8 cellular contexts compared by ENCODE assay signal in genomic region chr19:57887195-57887941, GRCh38. TPM values are rescaled to one million over a fixed set of nuclear protein-coding genes. Genes with fewer than 3 reads are reported as not detected.
DNase-seq lines count a peak whose midpoint lies in the region; ATAC-seq and TF ChIP-seq lines count a peak whose summit lies in the region.

No MANE protein-coding gene starts in this region.

- TF ChIP-seq CTCF in breast epithelium (IDR thresholded peaks at IDR 0.05), result no peak
- TF ChIP-seq CTCF in MCF 10A (IDR thresholded peaks at IDR 0.05; ENCODE audit: unreplicated experiment), result no peak
- TF ChIP-seq CTCF in thoracic aorta (IDR thresholded peaks at IDR 0.05), result no peak

- no peak for DNase-seq in breast epithelium (ENCODE audit: low spot score in 2 of 2)
- no peak for DNase-seq in MCF 10A (ENCODE audit: unreplicated experiment)
- no peak for DNase-seq in activated naive CD8-positive, alpha-beta T cell treated with anti-CD3 and anti-CD28 coated beads, Interleukin-2, amount 50 U/mL, for 24 hours
- no peak for DNase-seq in immature natural killer cell
- no peak for DNase-seq in thoracic aorta (ENCODE audit: low spot score)
- no peak for DNase-seq in NCI-H2196 (lab: John Stamatoyannopoulos, UW; ENCODE audit: unreplicated experiment)
- no peak for DNase-seq in hippocampal formation (lab: John Stamatoyannopoulos, UW)

- H3K27me3 Mint-ChIP-seq in MCF 10A (ENCODE audit: insufficient read depth, unreplicated experiment) (no peaks in the 10 kb centered on the region), immature natural killer cell (ENCODE audit: low read depth in 3 of 3) (peaks cover 0 to 7% (median 0%) of the 10 kb centered on the region in 3 donors)
- H3K27me3 Mint-ChIP-seq in activated naive CD8-positive, alpha-beta T cell treated with anti-CD3 and anti-CD28 coated beads, Interleukin-2, amount 50 U/mL, for 24 hours, result no peaks in the 10 kb centered on the region

- no peak overlapping the region for H3K27ac ChIP-seq in breast epithelium
- no peak overlapping the region for H3K27ac ChIP-seq in thoracic aorta

- intact Hi-C loops in breast epithelium (cut with DNase I; ENCODE audit: low total_unique reads), result no loop called here
- intact Hi-C loops in MCF 10A (cut with micrococcal nuclease), result no loop called here

- no TSS peak for BruUV-seq in MCF 10A (replicated peaks; lab: Mats Ljungman, UMichigan)

- no peak for TF ChIP-seq POLR2A in breast epithelium (IDR thresholded peaks at IDR 0.05)

- H3K4me3 Mint-ChIP-seq in MCF 10A (ENCODE audit: unreplicated experiment) (no peak overlapping the region), immature natural killer cell (peak overlapping the region; percentile 84 to 92 (median 89))
- H3K4me3 Mint-ChIP-seq in activated naive CD8-positive, alpha-beta T cell treated with anti-CD3 and anti-CD28 coated beads, Interleukin-2, amount 50 U/mL, for 24 hours, result peak overlapping the region; percentile 95

- POLR2A ChIA-PET in MCF 10A (lab: Yijun Ruan, JAX), result no interaction called here

- H3K27me3 ChIP-seq in breast epithelium, result no peaks in the 10 kb centered on the region
- H3K27me3 ChIP-seq in thoracic aorta (replicated peaks; ENCODE audit: insufficient read depth), result no peaks in the 10 kb centered on the region

- H3K4me3 ChIP-seq in breast epithelium (peak overlapping the region in 2 of 3 donors; percentile 67 to 78), thoracic aorta (peak overlapping the region; percentile 76)

- H3K36me3 ChIP-seq in breast epithelium (no peaks in the 10 kb centered on the region), thoracic aorta (no peaks in the 10 kb centered on the region)

- no peak for ATAC-seq in activated naive CD8-positive, alpha-beta T cell treated with anti-CD3 and anti-CD28 coated beads, Interleukin-2, amount 50 U/mL, for 24 hours
- no peak for ATAC-seq in thoracic aorta (ENCODE audit: insufficient number of reproducible peaks, low FRiP score, low read depth)
- ATAC-seq in HG02588 (IDR thresholded peaks at IDR 0.05; ENCODE audit: unreplicated experiment), result no peak

- H3K4me1 ChIP-seq in breast epithelium, result peaks cover 0 to 4% of the 10 kb centered on the region in 2 donors
- H3K4me1 ChIP-seq in thoracic aorta (ENCODE audit: control insufficient read depth in 1 of 2, low read depth in 2 of 2), result no peaks in the 10 kb centered on the region

- H3K9me3 Mint-ChIP-seq in MCF 10A (ENCODE audit: unreplicated experiment) (peaks cover 15% of the 10 kb centered on the region), immature natural killer cell (peaks cover 0 to 52% (median 8%) of the 10 kb centered on the region in 6 donors)
- H3K9me3 Mint-ChIP-seq in activated naive CD8-positive, alpha-beta T cell treated with anti-CD3 and anti-CD28 coated beads, Interleukin-2, amount 50 U/mL, for 24 hours, result peaks cover 32% of the 10 kb centered on the region

- peaks cover 25 to 52% of the 10 kb centered on the region in 2 donors for H3K9me3 ChIP-seq in breast epithelium
- no peaks in the 10 kb centered on the region for H3K9me3 ChIP-seq in thoracic aorta

- no peak overlapping the region for H3K27ac Mint-ChIP-seq in MCF 10A (ENCODE audit: low read depth, unreplicated experiment)
- peak overlapping the region; percentile 89 for H3K27ac Mint-ChIP-seq in activated naive CD8-positive, alpha-beta T cell treated with anti-CD3 and anti-CD28 coated beads, Interleukin-2, amount 50 U/mL, for 24 hours
- H3K27ac Mint-ChIP-seq in immature natural killer cell, result peak overlapping the region in 3 of 6 donors; percentile 1 to 87 (median 86)

- CTCF ChIA-PET in MCF 10A (lab: Yijun Ruan, JAX), result no interaction called here

- H3K36me3 Mint-ChIP-seq in MCF 10A (ENCODE audit: insufficient read depth, unreplicated experiment) (no peaks in the 10 kb centered on the region), immature natural killer cell (peaks cover 26 to 43% (median 32%) of the 10 kb centered on the region in 3 donors)
- H3K36me3 Mint-ChIP-seq in activated naive CD8-positive, alpha-beta T cell treated with anti-CD3 and anti-CD28 coated beads, Interleukin-2, amount 50 U/mL, for 24 hours (ENCODE audit: low read depth), result peaks cover 67% of the 10 kb centered on the region

- H3K4me1 Mint-ChIP-seq in MCF 10A (ENCODE audit: insufficient read depth, unreplicated experiment) (no peaks in the 10 kb centered on the region), immature natural killer cell (peaks cover 28 to 49% of the 10 kb centered on the region in 2 donors)
- H3K4me1 Mint-ChIP-seq in activated naive CD8-positive, alpha-beta T cell treated with anti-CD3 and anti-CD28 coated beads, Interleukin-2, amount 50 U/mL, for 24 hours, result peaks cover 32% of the 10 kb centered on the region

RNA-seq across cellular contexts. Expression of gene ZNF814, which starts 1.5 kb away (rescaled TPM):
- total RNA-seq in breast epithelium (10 to 100 TPM in 2 of 3 donors, 1 to 10 TPM in 1; 4.8 to 26.1 (median 17.0) TPM), MCF 10A (2022) (3.1 and 4.0 TPM in 2 replicates), thoracic aorta (10 to 100 TPM; 10.9 to 12.7 TPM)
- 10 to 100 TPM; 11.8 to 26.7 (median 14.8) TPM for polyA plus RNA-seq in immature natural killer cell

RNA-seq across cellular contexts. Expression of gene ZNF417, which starts 29.0 kb away (rescaled TPM):
- total RNA-seq in breast epithelium (10 to 100 TPM; 10.1 to 28.7 (median 14.4) TPM), MCF 10A (2022) (8.8 and 11.4 TPM in 2 replicates), thoracic aorta (10 to 100 TPM; 12.6 to 17.6 TPM)
- 1 to 10 TPM in 2 of 3 donors, not detected in 1; 1.2 to 5.0 TPM for polyA plus RNA-seq in immature natural killer cell

RNA-seq across cellular contexts. Expression of gene ZNF587, which starts 37.7 kb away (rescaled TPM):
- total RNA-seq in breast epithelium, result 10 to 100 TPM; 14.4 to 45.4 (median 35.1) TPM
- 32.4 and 34.2 TPM in 2 replicates for total RNA-seq in MCF 10A (2022)
- polyA plus RNA-seq in immature natural killer cell, result 1 to 10 TPM in 2 of 3 donors, not detected in 1; 1.9 to 8.1 TPM
- 10 to 100 TPM; 18.3 to 29.7 TPM for total RNA-seq in thoracic aorta

RNA-seq across cellular contexts. Expression of gene ZNF418, which starts 47.8 kb away (rescaled TPM):
- total RNA-seq in breast epithelium, result 1 to 10 TPM; 3.2 to 8.9 (median 5.9) TPM
- not detected in 2 replicates for total RNA-seq in MCF 10A (2022)
- 1 to 10 TPM in 2 of 3 donors, not detected in 1; 2.5 to 3.5 TPM for polyA plus RNA-seq in immature natural killer cell
- 1 to 10 TPM; 3.2 to 6.1 TPM for total RNA-seq in thoracic aorta

RNA-seq across cellular contexts. Expression of gene ZNF587B, which starts 57.3 kb away (rescaled TPM):
- 10 to 100 TPM; 10.7 to 26.6 (median 25.2) TPM for total RNA-seq in breast epithelium
- 19.0 and 19.4 TPM in 2 replicates for total RNA-seq in MCF 10A (2022)
- polyA plus RNA-seq in immature natural killer cell, result 1 to 10 TPM in 2 of 3 donors, not detected in 1; 1.3 to 1.4 TPM
- 10 to 100 TPM; 11.9 to 35.8 TPM for total RNA-seq in thoracic aorta
